Comparison of ENCODE assay signal across 1 cellular context in the genomic region with DNA sequence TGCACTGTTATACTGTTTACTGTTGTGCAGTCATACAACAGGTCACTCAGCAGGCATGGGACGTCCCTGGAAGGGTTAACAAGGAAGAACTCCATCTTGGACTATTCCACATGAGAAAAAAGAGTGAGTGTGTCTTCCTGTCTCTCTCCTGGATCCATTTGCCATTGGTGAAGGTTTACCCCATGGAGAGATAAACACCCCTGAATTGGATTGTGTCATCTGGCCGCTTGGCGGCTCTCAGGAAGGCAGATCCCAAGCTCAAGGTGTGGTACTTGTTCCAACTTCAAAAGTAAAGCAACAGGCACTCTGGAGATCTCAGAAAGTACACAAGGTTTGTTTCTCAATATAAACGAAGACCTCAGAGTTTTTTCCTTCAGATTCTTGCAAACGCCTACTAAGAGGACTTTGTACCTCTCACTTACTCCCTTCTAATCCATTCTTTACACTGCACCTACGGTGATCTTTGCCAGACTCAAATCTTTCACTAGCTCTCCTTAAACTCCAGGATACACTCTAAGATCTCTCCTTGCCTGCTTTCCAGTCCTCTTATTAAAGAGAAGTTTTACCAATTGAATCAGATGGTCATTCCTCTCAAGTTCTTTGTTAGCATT.
TF ChIP-seq lines count a peak whose summit lies in the region.

No MANE protein-coding gene starts in this region.

TF ChIP-seq in GM23338, 12 proteins besides CTCF, POLR2A, EP300 and RAD21 (continued from another document):
- TF ChIP-seq, protein P1, sequence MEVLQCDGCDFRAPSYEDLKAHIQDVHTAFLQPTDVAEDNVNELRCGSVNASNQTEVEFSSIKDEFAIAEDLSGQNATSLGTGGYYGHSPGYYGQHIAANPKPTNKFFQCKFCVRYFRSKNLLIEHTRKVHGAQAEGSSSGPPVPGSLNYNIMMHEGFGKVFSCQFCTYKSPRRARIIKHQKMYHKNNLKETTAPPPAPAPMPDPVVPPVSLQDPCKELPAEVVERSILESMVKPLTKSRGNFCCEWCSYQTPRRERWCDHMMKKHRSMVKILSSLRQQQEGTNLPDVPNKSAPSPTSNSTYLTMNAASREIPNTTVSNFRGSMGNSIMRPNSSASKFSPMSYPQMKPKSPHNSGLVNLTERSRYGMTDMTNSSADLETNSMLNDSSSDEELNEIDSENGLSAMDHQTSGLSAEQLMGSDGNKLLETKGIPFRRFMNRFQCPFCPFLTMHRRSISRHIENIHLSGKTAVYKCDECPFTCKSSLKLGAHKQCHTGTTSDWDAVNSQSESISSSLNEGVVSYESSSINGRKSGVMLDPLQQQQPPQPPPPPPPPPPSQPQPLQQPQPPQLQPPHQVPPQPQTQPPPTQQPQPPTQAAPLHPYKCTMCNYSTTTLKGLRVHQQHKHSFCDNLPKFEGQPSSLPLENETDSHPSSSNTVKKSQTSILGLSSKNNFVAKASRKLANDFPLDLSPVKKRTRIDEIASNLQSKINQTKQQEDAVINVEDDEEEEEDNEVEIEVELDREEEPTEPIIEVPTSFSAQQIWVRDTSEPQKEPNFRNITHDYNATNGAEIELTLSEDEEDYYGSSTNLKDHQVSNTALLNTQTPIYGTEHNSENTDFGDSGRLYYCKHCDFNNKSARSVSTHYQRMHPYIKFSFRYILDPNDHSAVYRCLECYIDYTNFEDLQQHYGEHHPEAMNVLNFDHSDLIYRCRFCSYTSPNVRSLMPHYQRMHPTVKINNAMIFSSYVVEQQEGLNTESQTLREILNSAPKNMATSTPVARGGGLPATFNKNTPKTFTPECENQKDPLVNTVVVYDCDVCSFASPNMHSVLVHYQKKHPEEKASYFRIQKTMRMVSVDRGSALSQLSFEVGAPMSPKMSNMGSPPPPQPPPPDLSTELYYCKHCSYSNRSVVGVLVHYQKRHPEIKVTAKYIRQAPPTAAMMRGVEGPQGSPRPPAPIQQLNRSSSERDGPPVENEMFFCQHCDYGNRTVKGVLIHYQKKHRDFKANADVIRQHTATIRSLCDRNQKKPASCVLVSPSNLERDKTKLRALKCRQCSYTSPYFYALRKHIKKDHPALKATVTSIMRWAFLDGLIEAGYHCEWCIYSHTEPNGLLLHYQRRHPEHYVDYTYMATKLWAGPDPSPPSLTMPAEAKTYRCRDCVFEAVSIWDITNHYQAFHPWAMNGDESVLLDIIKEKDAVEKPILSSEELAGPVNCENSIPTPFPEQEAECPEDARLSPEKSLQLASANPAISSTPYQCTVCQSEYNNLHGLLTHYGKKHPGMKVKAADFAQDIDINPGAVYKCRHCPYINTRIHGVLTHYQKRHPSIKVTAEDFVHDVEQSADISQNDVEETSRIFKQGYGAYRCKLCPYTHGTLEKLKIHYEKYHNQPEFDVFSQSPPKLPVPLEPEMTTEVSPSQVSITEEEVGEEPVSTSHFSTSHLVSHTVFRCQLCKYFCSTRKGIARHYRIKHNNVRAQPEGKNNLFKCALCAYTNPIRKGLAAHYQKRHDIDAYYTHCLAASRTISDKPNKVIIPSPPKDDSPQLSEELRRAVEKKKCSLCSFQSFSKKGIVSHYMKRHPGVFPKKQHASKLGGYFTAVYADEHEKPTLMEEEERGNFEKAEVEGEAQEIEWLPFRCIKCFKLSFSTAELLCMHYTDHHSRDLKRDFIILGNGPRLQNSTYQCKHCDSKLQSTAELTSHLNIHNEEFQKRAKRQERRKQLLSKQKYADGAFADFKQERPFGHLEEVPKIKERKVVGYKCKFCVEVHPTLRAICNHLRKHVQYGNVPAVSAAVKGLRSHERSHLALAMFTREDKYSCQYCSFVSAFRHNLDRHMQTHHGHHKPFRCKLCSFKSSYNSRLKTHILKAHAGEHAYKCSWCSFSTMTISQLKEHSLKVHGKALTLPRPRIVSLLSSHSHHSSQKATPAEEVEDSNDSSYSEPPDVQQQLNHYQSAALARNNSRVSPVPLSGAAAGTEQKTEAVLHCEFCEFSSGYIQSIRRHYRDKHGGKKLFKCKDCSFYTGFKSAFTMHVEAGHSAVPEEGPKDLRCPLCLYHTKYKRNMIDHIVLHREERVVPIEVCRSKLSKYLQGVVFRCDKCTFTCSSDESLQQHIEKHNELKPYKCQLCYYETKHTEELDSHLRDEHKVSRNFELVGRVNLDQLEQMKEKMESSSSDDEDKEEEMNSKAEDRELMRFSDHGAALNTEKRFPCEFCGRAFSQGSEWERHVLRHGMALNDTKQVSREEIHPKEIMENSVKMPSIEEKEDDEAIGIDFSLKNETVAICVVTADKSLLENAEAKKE (CRISPR knock-in tag; IDR thresholded peaks at IDR 0.05) = no peak
- TF ChIP-seq, protein P2, sequence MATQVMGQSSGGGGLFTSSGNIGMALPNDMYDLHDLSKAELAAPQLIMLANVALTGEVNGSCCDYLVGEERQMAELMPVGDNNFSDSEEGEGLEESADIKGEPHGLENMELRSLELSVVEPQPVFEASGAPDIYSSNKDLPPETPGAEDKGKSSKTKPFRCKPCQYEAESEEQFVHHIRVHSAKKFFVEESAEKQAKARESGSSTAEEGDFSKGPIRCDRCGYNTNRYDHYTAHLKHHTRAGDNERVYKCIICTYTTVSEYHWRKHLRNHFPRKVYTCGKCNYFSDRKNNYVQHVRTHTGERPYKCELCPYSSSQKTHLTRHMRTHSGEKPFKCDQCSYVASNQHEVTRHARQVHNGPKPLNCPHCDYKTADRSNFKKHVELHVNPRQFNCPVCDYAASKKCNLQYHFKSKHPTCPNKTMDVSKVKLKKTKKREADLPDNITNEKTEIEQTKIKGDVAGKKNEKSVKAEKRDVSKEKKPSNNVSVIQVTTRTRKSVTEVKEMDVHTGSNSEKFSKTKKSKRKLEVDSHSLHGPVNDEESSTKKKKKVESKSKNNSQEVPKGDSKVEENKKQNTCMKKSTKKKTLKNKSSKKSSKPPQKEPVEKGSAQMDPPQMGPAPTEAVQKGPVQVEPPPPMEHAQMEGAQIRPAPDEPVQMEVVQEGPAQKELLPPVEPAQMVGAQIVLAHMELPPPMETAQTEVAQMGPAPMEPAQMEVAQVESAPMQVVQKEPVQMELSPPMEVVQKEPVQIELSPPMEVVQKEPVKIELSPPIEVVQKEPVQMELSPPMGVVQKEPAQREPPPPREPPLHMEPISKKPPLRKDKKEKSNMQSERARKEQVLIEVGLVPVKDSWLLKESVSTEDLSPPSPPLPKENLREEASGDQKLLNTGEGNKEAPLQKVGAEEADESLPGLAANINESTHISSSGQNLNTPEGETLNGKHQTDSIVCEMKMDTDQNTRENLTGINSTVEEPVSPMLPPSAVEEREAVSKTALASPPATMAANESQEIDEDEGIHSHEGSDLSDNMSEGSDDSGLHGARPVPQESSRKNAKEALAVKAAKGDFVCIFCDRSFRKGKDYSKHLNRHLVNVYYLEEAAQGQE (IDR thresholded peaks at IDR 0.05; ENCODE audit: unreplicated experiment) = no peak
- TF ChIP-seq ZNF114 (CRISPR knock-in tag; IDR thresholded peaks at IDR 0.05) (no peak), NANOG (IDR thresholded peaks at IDR 0.05; ENCODE audit: borderline replicate concordance) (no peak)
